ENCODE assay signal across 10 cellular contexts in the genomic region with DNA sequence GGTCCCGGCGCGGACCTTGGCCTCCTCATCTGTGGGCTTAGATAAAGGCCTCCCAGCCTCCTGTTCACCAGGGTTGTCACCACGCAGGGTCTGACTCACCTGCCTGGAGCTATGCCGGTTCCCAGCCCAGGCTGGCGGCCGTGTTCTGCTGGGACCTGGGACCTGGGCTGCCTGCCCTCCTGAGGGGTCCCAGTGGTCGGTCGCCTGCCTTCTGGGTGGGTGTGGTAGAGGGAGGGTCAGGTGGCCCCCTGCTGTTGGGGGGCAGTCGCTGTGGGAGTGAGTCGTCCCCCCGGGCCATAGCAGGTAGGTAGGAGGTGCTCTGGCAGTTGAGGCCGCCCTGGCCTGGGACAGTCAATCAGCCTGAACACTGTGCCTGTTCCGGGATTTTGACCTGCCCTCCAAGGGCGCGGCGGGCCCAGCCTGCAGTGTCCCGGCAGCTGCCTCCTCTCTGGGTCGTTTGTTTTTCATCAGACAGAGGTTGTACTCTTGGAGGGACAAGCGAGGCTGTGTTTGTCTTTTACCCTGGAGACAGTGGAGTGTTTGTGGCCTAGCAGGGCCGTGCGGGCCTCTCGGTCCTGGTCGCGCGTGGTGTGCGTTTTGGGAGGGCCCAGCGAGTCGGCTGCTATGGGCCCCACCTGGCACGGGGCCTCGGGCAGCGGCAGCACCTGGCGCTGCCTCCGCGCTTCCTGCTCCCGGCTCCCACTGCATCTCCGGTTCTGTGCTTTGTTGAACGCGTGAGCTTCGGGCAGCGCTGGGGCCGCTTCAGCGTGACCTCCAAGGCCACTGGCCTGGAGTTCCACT. TPM values are rescaled to one million over a fixed set of nuclear protein-coding genes. Genes with fewer than 3 reads are reported as not detected.
DNase-seq lines count a peak whose midpoint lies in the region; FAIRE-seq and TF ChIP-seq lines count a peak whose summit lies in the region.
"Had no signal": no experiment of that assay in that cellular context is flagged by ENCODE, and none has a peak within 500 bp of the region (broad histone marks: within the 10 kb centered on the region; RNA-seq: fewer than 3 reads in every experiment).

No MANE protein-coding gene starts in this region.

- H3K4me1 ChIP-seq in adrenal gland (replicated peaks in 1 of 2) (peaks cover 6 to 25% of the 10 kb centered on the region in 2 donors), kidney (ENCODE audit: control insufficient read depth in 1 of 2, insufficient read depth in 1 of 2, low read depth in 1 of 2, low read length in 2 of 2) (peaks cover 5 to 23% of the 10 kb centered on the region in 2 donors), Karpas-422 (ENCODE audit: low read length) (peaks cover 29% of the 10 kb centered on the region), MM.1S (ENCODE audit: low read length) (peaks cover 23% of the 10 kb centered on the region)

- H3K79me2 ChIP-seq in Karpas-422 (ENCODE audit: low read length) (peaks cover 60% of the 10 kb centered on the region), MM.1S (ENCODE audit: low read length) (peaks cover 71% of the 10 kb centered on the region)

- H3K4me1 Mint-ChIP-seq in Calu3 (ENCODE audit: low read depth, unreplicated experiment) = peaks cover 9% of the 10 kb centered on the region

- peaks cover 39% of the 10 kb centered on the region for H3K36me3 Mint-ChIP-seq in Calu3 (ENCODE audit: insufficient read depth, unreplicated experiment)

- no peaks in the 10 kb centered on the region for H3K27me3 Mint-ChIP-seq in Calu3 (ENCODE audit: unreplicated experiment)

- H3K4me2 ChIP-seq in Karpas-422 (ENCODE audit: low read depth, low read length, poor library complexity, severe bottlenecking) (no peak overlapping the region), MM.1S (ENCODE audit: low read depth, low read length) (no peak overlapping the region)

- no peaks in the 10 kb centered on the region for H3K9me3 Mint-ChIP-seq in Calu3 (ENCODE audit: low read depth, unreplicated experiment)
- H3K9me3 Mint-ChIP-seq: activated T-helper 2 cell treated with anti-CD3 and anti-CD28 coated beads, Interferon-gamma antibody, Interleukin-2, Interleukin-4, amounts not matched to agents 10 μg/mL and 5 μg/mL and 100 μg/mL, durations not matched to agents 14 hours and 24 hours and 36 hours had no signal

- H3K9me3 ChIP-seq in adrenal gland (replicated peaks in 1 of 3) (no peaks in the 10 kb centered on the region), kidney (ENCODE audit: control insufficient read depth in 1 of 2, low read length in 2 of 2) (no peaks in the 10 kb centered on the region), Karpas-422 (ENCODE audit: low read length) (no peaks in the 10 kb centered on the region), MM.1S (replicated peaks; ENCODE audit: insufficient read depth, low read length) (no peaks in the 10 kb centered on the region)

- FAIRE-seq in kidney (lab: Jason Lieb, UNC) = no peak

- peak overlapping the region; percentile 58 for H3K4me3 Mint-ChIP-seq in Calu3 (ENCODE audit: low read depth, unreplicated experiment)

- H3K9me2 ChIP-seq in Karpas-422 (replicated peaks; ENCODE audit: insufficient read depth, low read length) (no peaks in the 10 kb centered on the region), MM.1S (replicated peaks; ENCODE audit: insufficient read depth, low read length) (no peaks in the 10 kb centered on the region)

- no TSS peak for BruUV-seq in Calu3 (replicated peaks; lab: Mats Ljungman, UMichigan)

- H3K36me3 ChIP-seq in adrenal gland (replicated peaks in 1 of 2) = peaks cover 0 to 8% of the 10 kb centered on the region in 2 donors
- H3K36me3 ChIP-seq in kidney (ENCODE audit: control insufficient read depth in 1 of 2, insufficient read depth in 2 of 2, low read length in 2 of 2) = no peaks in the 10 kb centered on the region
- no peaks in the 10 kb centered on the region for H3K36me3 ChIP-seq in Karpas-422 (ENCODE audit: insufficient read depth, low read length)
- no peaks in the 10 kb centered on the region for H3K36me3 ChIP-seq in MM.1S (replicated peaks; ENCODE audit: insufficient read depth, low read length)

- H2AFZ ChIP-seq in Karpas-422 (ENCODE audit: low read length) = no peak overlapping the region
- H2AFZ ChIP-seq in MM.1S (ENCODE audit: low read length) = no peak overlapping the region

- peak overlapping the region in 1 of 2 donors; percentile 61 for H3K9ac ChIP-seq in kidney (ENCODE audit: low read length in 2 of 2)
- H3K9ac ChIP-seq in Karpas-422 (ENCODE audit: low read length) = no peak overlapping the region
- no peak overlapping the region for H3K9ac ChIP-seq in MM.1S (ENCODE audit: low read length)

- peak; percentile 63 for DNase-seq in Calu3
- peak in 5 of 7 donors; percentile 45 to 63 (median 59) for DNase-seq in adrenal gland
- DNase-seq in kidney = peak; percentile 84
- peak; percentile 38 for DNase-seq in renal cortical epithelial cell (ENCODE audit: low read depth)
- no peak for DNase-seq in Karpas-422
- DNase-seq in MM.1S = no peak
- no peak for DNase-seq in midbrain (lab: John Stamatoyannopoulos, UW)
- DNase-seq in HK-2 (ENCODE audit: unreplicated experiment) = no peak
- DNase-seq: NCI-H187 treated with DMSO at 0.1 percent for 48 hours had no signal

- no peak for TF ChIP-seq POLR2A in adrenal gland (IDR thresholded peaks at IDR 0.05)

- H3K4me3 ChIP-seq in adrenal gland = no peak overlapping the region
- H3K4me3 ChIP-seq in kidney (ENCODE audit: low read length in 2 of 2) = peak overlapping the region in 1 of 2 donors; percentile 12
- H3K4me3 ChIP-seq in Karpas-422 (ENCODE audit: low read length) = no peak overlapping the region
- H3K4me3 ChIP-seq in MM.1S (ENCODE audit: low read length) = no peak overlapping the region

- H3K27me3 ChIP-seq in adrenal gland (no peaks in the 10 kb centered on the region), Karpas-422 (ENCODE audit: low read length) (no peaks in the 10 kb centered on the region), MM.1S (replicated peaks; ENCODE audit: insufficient read depth, low read length) (no peaks in the 10 kb centered on the region)

- intact Hi-C loops in Calu3 (cut with micrococcal nuclease; ENCODE audit: unreplicated experiment) (no loop called here), adrenal gland (cut with DNase I) (no loop called here), kidney (cut with DNase I) (no loop called here)

- H3F3A ChIP-seq in MM.1S (ENCODE audit: insufficient read depth, low read length) = peaks cover 27% of the 10 kb centered on the region

- no peak overlapping the region for H3K27ac Mint-ChIP-seq in Calu3 (ENCODE audit: unreplicated experiment)
- H3K27ac Mint-ChIP-seq: activated T-helper 2 cell treated with anti-CD3 and anti-CD28 coated beads, Interferon-gamma antibody, Interleukin-2, Interleukin-4, amounts not matched to agents 10 μg/mL and 5 μg/mL and 100 μg/mL, durations not matched to agents 14 hours and 24 hours and 36 hours had no signal

- H3K27ac ChIP-seq in adrenal gland = peak overlapping the region; percentile 30 to 81 (median 40)
- peak overlapping the region; percentile 71 to 83 for H3K27ac ChIP-seq in kidney (ENCODE audit: low read depth in 2 of 2, low read length in 2 of 2)
- H3K27ac ChIP-seq in Karpas-422 (ENCODE audit: low read length) = no peak overlapping the region
- no peak overlapping the region for H3K27ac ChIP-seq in MM.1S (ENCODE audit: low read length)

- 61 to 76% (median 66%) methylated on average over 4 to 43 of the region's 43 CpGs for WGBS in adrenal gland, 4 donors

- H4K20me1 ChIP-seq in Karpas-422 (ENCODE audit: insufficient read depth, low read depth, low read length) (no peaks in the 10 kb centered on the region), MM.1S (ENCODE audit: insufficient read depth, low read length) (no peaks in the 10 kb centered on the region)

- TF ChIP-seq CTCF in Calu3 (IDR thresholded peaks at IDR 0.05; ENCODE audit: unreplicated experiment) (no peak), adrenal gland (IDR thresholded peaks at IDR 0.05) (no peak), kidney (IDR thresholded peaks at IDR 0.05; ENCODE audit: borderline replicate concordance, extremely low read depth, insufficient read depth) (no peak), MM.1S (IDR thresholded peaks at IDR 0.05; ENCODE audit: low read length) (no peak)

- CTCF ChIA-PET in Calu3 (lab: Charles Lee) = interaction anchor here (0.6 to 1.3 kb wide), 4 partner anchors 10 to 33 kb away, joined by 3 to 4 read pairs (median 4); no protein-coding TSS in a partner anchor

RNA-seq across cellular contexts. Expression of a gene that starts 2.6 kb away (rescaled TPM):
- total RNA-seq in Calu3 (2022) = 6.7 TPM in 2 replicates
- 10 to 100 TPM in 3 of 8 donors, 1 to 10 TPM in 5; 4.7 to 29.6 (median 9.2) TPM for total RNA-seq in adrenal gland
- 1 to 10 TPM in 2 of 3 donors, not detected in 1; 8.1 to 8.3 TPM for polyA plus RNA-seq in adrenal gland
- 10.3 TPM for total RNA-seq in kidney
- 6.1 TPM for polyA plus RNA-seq in kidney (ENCODE audit: insufficient read depth, low read depth, low replicate concordance)
- 2.6 and 6.5 TPM in 2 replicates for total RNA-seq in renal cortical epithelial cell
- total RNA-seq in Karpas-422 (2014; rRNA removed; shearing (Covaris generic); ENCODE audit: low replicate concordance) = 1.2 and 5.2 TPM in 2 replicates

RNA-seq across cellular contexts. Expression of a gene that starts 2.6 kb away (rescaled TPM):
- 64.2 and 80.5 TPM in 2 replicates for total RNA-seq in Calu3 (2022)
- 100 to 1,000 TPM in 3 of 8 donors, 10 to 100 TPM in 5; 47.8 to 192 (median 84.8) TPM for total RNA-seq in adrenal gland
- polyA plus RNA-seq in adrenal gland = 10 to 100 TPM; 13.5 to 43.8 (median 22.7) TPM
- 90.1 TPM for total RNA-seq in kidney
- polyA plus RNA-seq in kidney (ENCODE audit: insufficient read depth, low read depth, low replicate concordance) = 49.5 TPM
- total RNA-seq in renal cortical epithelial cell = 45.5 and 135 TPM in 2 replicates
- total RNA-seq in Karpas-422 (2014; rRNA removed; shearing (Covaris generic); ENCODE audit: low replicate concordance) = 18.4 and 23.8 TPM in 2 replicates

RNA-seq across cellular contexts. Expression of a gene that starts 22.5 kb away (rescaled TPM):
- total RNA-seq in Calu3 (2022) (35.2 and 36.9 TPM in 2 replicates), adrenal gland (100 to 1,000 TPM in 4 of 8 donors, 10 to 100 TPM in 4; 60.1 to 145 (median 99.4) TPM), kidney (63.8 TPM), renal cortical epithelial cell (34.2 and 46.7 TPM in 2 replicates)
- polyA plus RNA-seq in adrenal gland (100 to 1,000 TPM in 2 of 3 donors, 1 to 10 TPM in 1; 2.5 to 235 (median 195) TPM), kidney (ENCODE audit: insufficient read depth, low read depth, low replicate concordance) (65.1 TPM)
- total RNA-seq in Karpas-422 (2014; rRNA removed; shearing (Covaris generic); ENCODE audit: low replicate concordance) = 52.5 and 110 TPM in 2 replicates

RNA-seq across cellular contexts. Expression of a gene that starts 33.2 kb away (rescaled TPM):
- total RNA-seq in Calu3 (2022) (54.5 and 59.2 TPM in 2 replicates), adrenal gland (10 to 100 TPM; 50.7 to 83.4 (median 73.6) TPM), kidney (66.2 TPM), renal cortical epithelial cell (65.1 and 78.4 TPM in 2 replicates)
- polyA plus RNA-seq in adrenal gland (100 to 1,000 TPM in 2 of 3 donors, 10 to 100 TPM in 1; 30.0 to 120 (median 100) TPM), kidney (ENCODE audit: insufficient read depth, low read depth, low replicate concordance) (33.1 TPM)
- total RNA-seq in Karpas-422 (2014; rRNA removed; shearing (Covaris generic); ENCODE audit: low replicate concordance) = 57.1 and 102 TPM in 2 replicates

RNA-seq across cellular contexts. Expression of a gene that starts 44.4 kb away (rescaled TPM):
- total RNA-seq in Calu3 (2022) (32.3 and 39.0 TPM in 2 replicates), adrenal gland (10 to 100 TPM in 7 of 8 donors, 1 to 10 TPM in 1; 7.1 to 28.1 (median 18.3) TPM), kidney (22.2 TPM), renal cortical epithelial cell (7.2 and 8.3 TPM in 2 replicates)
- polyA plus RNA-seq in adrenal gland (10 to 100 TPM in 1 of 3 donors, 1 to 10 TPM in 2; 2.0 to 12.9 (median 6.9) TPM), kidney (ENCODE audit: insufficient read depth, low read depth, low replicate concordance) (10.4 TPM)
- total RNA-seq in Karpas-422 (2014; rRNA removed; shearing (Covaris generic); ENCODE audit: low replicate concordance) = 12.8 and 13.2 TPM in 2 replicates

Comparison
In these comparisons a context has a peak if more than half of its experiments do, and no peak if none do; other contexts are left out.
1. DNase-seq: peak in Calu3 (single experiment), adrenal gland (5 of 7), kidney (single experiment) and renal cortical epithelial cell (single experiment); none in Karpas-422 (single experiment), MM.1S (single experiment), midbrain (single experiment) and HK-2 (single experiment).
2. H3K27ac ChIP-seq: peak in adrenal gland (5 of 5) and kidney (2 of 2); none in Karpas-422 (single experiment) and MM.1S (single experiment).